ENCODE assay signal across 16 cellular contexts in genomic region chr15:64333986-64334385, GRCh38. TPM values are rescaled to one million over a fixed set of nuclear protein-coding genes. Genes with fewer than 3 reads are reported as not detected.
DNase-seq lines count a peak whose midpoint lies in the region; ATAC-seq and TF ChIP-seq lines count a peak whose summit lies in the region.
"Had no signal": no experiment of that assay in that cellular context is flagged by ENCODE, and none has a peak within 500 bp of the region (broad histone marks: within the 10 kb centered on the region; RNA-seq: fewer than 3 reads in every experiment).

No MANE protein-coding gene starts in this region.

- no peaks in the 10 kb centered on the region for H3K27me3 Mint-ChIP-seq in CD4-positive, alpha-beta T cell
- no peaks in the 10 kb centered on the region for H3K27me3 Mint-ChIP-seq in activated naive CD8-positive, alpha-beta T cell
- H3K27me3 Mint-ChIP-seq: central memory CD8-positive, alpha-beta T cell had no signal

- POLR2A ChIA-PET in CD4-positive, alpha-beta T cell (lab: Charles Lee) = interaction anchor here (0.6 to 2.0 kb wide), 2 partner anchors 16 to 54 kb away, joined by 4 to 10 read pairs; partner anchors contain the start of gene TRIP4

- H3K4me3 ChIP-seq in fibroblast of the aortic adventitia (ENCODE audit: low read depth, low read length) (no peak overlapping the region), uterus (no peak overlapping the region)
- H3K4me3 ChIP-seq: left ventricle myocardium inferior, pancreas, thyroid gland had no signal

- no peak for DNase-seq in CD4-positive, alpha-beta T cell
- DNase-seq in ELR (ENCODE audit: low read depth) = peak; percentile 18
- DNase-seq in fibroblast of the aortic adventitia (ENCODE audit: low read depth) = peak; percentile 65
- no peak for DNase-seq in uterus
- no peak for DNase-seq in glomerular visceral epithelial cell (ENCODE audit: extremely low spot score)
- DNase-seq in NCI-H748 (lab: John Stamatoyannopoulos, UW; ENCODE audit: unreplicated experiment) = no peak
- DNase-seq: left ventricle myocardium inferior, NCI-H2107, NCI-H526 treated with DMSO at 0.1 percent for 48 hours, pancreas, SK-N-SH, thyroid gland had no signal

- H3K9me3 ChIP-seq in CD4-positive, alpha-beta T cell (ENCODE audit: control insufficient read depth, low read length) = no peaks in the 10 kb centered on the region
- H3K9me3 ChIP-seq in uterus = no peaks in the 10 kb centered on the region
- H3K9me3 ChIP-seq: left ventricle myocardium inferior, pancreas, SK-N-SH, thyroid gland had no signal

- H3K27ac ChIP-seq in CD4-positive, alpha-beta T cell (ENCODE audit: low read depth, low read length) = no peak overlapping the region
- H3K27ac ChIP-seq in uterus = no peak overlapping the region
- H3K27ac ChIP-seq: left ventricle myocardium inferior, pancreas, thyroid gland had no signal

- peaks cover 12% of the 10 kb centered on the region for H3K36me3 Mint-ChIP-seq in CD4-positive, alpha-beta T cell (ENCODE audit: low read depth)
- H3K36me3 Mint-ChIP-seq in activated naive CD8-positive, alpha-beta T cell = peaks cover 6% of the 10 kb centered on the region

- no peak for TF ChIP-seq POLR2A in uterus (IDR thresholded peaks at IDR 0.05)

- CTCF ChIA-PET in CD4-positive, alpha-beta T cell (lab: Charles Lee) = interaction anchor here (1.2 to 1.8 kb wide), 3 partner anchors 10 to 22 kb away, joined by 4 to 5 read pairs (median 5); partner anchors contain the start of gene CSNK1G1

- no peaks in the 10 kb centered on the region for H3K9me3 Mint-ChIP-seq in CD4-positive, alpha-beta T cell
- H3K9me3 Mint-ChIP-seq in activated naive CD8-positive, alpha-beta T cell (ENCODE audit: low read depth) = no peaks in the 10 kb centered on the region
- H3K9me3 Mint-ChIP-seq: central memory CD8-positive, alpha-beta T cell had no signal

- no peaks in the 10 kb centered on the region for H3K36me3 ChIP-seq in uterus
- H3K36me3 ChIP-seq: left ventricle myocardium inferior, pancreas, thyroid gland had no signal

- no peaks in the 10 kb centered on the region for H3K4me1 ChIP-seq in uterus
- H3K4me1 ChIP-seq: pancreas, thyroid gland had no signal

- TF ChIP-seq CTCF in CD4-positive, alpha-beta T cell (IDR thresholded peaks at IDR 0.05) = no peak
- TF ChIP-seq CTCF in fibroblast of the aortic adventitia (IDR thresholded peaks at IDR 0.05; ENCODE audit: insufficient read depth, low read length) (no peak), uterus (IDR thresholded peaks at IDR 0.05) (no peak)

- H3K27me3 ChIP-seq in CD4-positive, alpha-beta T cell (ENCODE audit: control insufficient read depth, insufficient read depth, low read length) = no peaks in the 10 kb centered on the region
- no peaks in the 10 kb centered on the region for H3K27me3 ChIP-seq in uterus
- H3K27me3 ChIP-seq: foreskin keratinocyte, pancreas, thyroid gland had no signal

- H3K4me1 Mint-ChIP-seq in CD4-positive, alpha-beta T cell (ENCODE audit: low read depth) = peaks cover 36% of the 10 kb centered on the region
- peaks cover 40% of the 10 kb centered on the region for H3K4me1 Mint-ChIP-seq in activated naive CD8-positive, alpha-beta T cell (ENCODE audit: low read depth)

- no peak for ATAC-seq in CD4-positive, alpha-beta T cell (ENCODE audit: poor library complexity)
- ATAC-seq in HG02642 (IDR thresholded peaks at IDR 0.05; ENCODE audit: poor library complexity, unreplicated experiment) = no peak
- ATAC-seq: foreskin keratinocyte had no signal

- intact Hi-C loops in CD4-positive, alpha-beta T cell (cut with DNase I, micrococcal nuclease) = no loop called here
- intact Hi-C loops in uterus (cut with DNase I; ENCODE audit: low total_unique reads) = no loop called here

- H3K4me3 Mint-ChIP-seq in CD4-positive, alpha-beta T cell = no peak overlapping the region
- peak overlapping the region; percentile 42 for H3K4me3 Mint-ChIP-seq in activated naive CD8-positive, alpha-beta T cell
- H3K4me3 Mint-ChIP-seq: central memory CD8-positive, alpha-beta T cell had no signal

- H3K27ac Mint-ChIP-seq in CD4-positive, alpha-beta T cell = peak overlapping the region; percentile 16
- peak overlapping the region; percentile 91 for H3K27ac Mint-ChIP-seq in activated naive CD8-positive, alpha-beta T cell

RNA-seq across cellular contexts. Expression of gene CSNK1G1, which starts 22.0 kb away (rescaled TPM):
- total RNA-seq in CD4-positive, alpha-beta T cell = 10 to 100 TPM; 12.2 to 13.7 TPM
- total RNA-seq in fibroblast of the aortic adventitia (ENCODE audit: low replicate concordance) = 13.8 and 22.0 TPM in 2 replicates
- total RNA-seq in uterus = 10 to 100 TPM; 16.5 to 41.8 (median 33.3) TPM

RNA-seq across cellular contexts. Expression of gene PCLAF, which starts 47.3 kb away (rescaled TPM):
- total RNA-seq in CD4-positive, alpha-beta T cell = under 1 TPM; 0.80 to 0.84 TPM
- total RNA-seq in fibroblast of the aortic adventitia (ENCODE audit: low replicate concordance) (6.6 and 56.7 TPM in 2 replicates), uterus (10 to 100 TPM in 1 of 4 donors, not detected in 3; 22.7 TPM)

RNA-seq across cellular contexts. Expression of gene TRIP4, which starts 53.6 kb away (rescaled TPM):
- total RNA-seq in CD4-positive, alpha-beta T cell = 10 to 100 TPM in 1 of 2 experiments, 1 to 10 TPM in 1; 9.6 to 10.7 TPM
- total RNA-seq in fibroblast of the aortic adventitia (ENCODE audit: low replicate concordance) (11.8 and 25.8 TPM in 2 replicates), uterus (10 to 100 TPM in 3 of 4 donors, 1 to 10 TPM in 1; 1.2 to 24.1 (median 20.3) TPM)

Comparison
In these comparisons a context has a peak if more than half of its experiments do, and no peak if none do; other contexts are left out.
1. DNase-seq: peak in ELR (single experiment) and fibroblast of the aortic adventitia (single experiment); none in CD4-positive, alpha-beta T cell (0 of 10), uterus (0 of 2), glomerular visceral epithelial cell (single experiment) and NCI-H748 (single experiment).